In genomic region chr4:127963633-127964398, GRCh38 we compare ENCODE assay signal across 8 cellular contexts. TPM values are rescaled to one million over a fixed set of nuclear protein-coding genes. Genes with fewer than 3 reads are reported as not detected.
DNase-seq lines count a peak whose midpoint lies in the region; ATAC-seq, FAIRE-seq and TF ChIP-seq lines count a peak whose summit lies in the region.
"Not testable (repeated sequence)": the region's sequence is repeated elsewhere in the genome, so short reads cannot be mapped to it uniquely, and the experiment has no call there.

No MANE protein-coding gene starts in this region.

- H3K18ac ChIP-seq in trophoblast cell (ENCODE audit: low read length): not testable (repeated sequence)

- not testable (repeated sequence) for H2AK5ac ChIP-seq in trophoblast cell (ENCODE audit: low read length)

- TF ChIP-seq CTCF in DND-41 (IDR thresholded peaks at IDR 0.05; ENCODE audit: borderline replicate concordance, extremely low read depth, low read length, poor library complexity, severe bottlenecking); MM.1S (IDR thresholded peaks at IDR 0.05; ENCODE audit: low read length); activated B cell treated with CpG ODN at 0.5 μM for 24 hours (IDR thresholded peaks at IDR 0.05); ascending aorta (IDR thresholded peaks at IDR 0.05); epithelial cell of proximal tubule (conservative IDR thresholded peaks at IDR 0.05; ENCODE audit: low read depth, low read length); transverse colon (IDR thresholded peaks at IDR 0.05): not testable (repeated sequence)
- 0 out of 2 replicates have a peak, but pooled peaks have one; percentile 4 for TF ChIP-seq CTCF in HepG2 (CRISPR knock-in tag; IDR thresholded peaks at IDR 0.05)

- BruUV-seq in HepG2 (replicated peaks; lab: Mats Ljungman, UMichigan): not testable (repeated sequence)

- not testable (repeated sequence) for H3K14ac ChIP-seq in trophoblast cell (ENCODE audit: low read length)

- H3K9me2 ChIP-seq in MM.1S (replicated peaks; ENCODE audit: insufficient read depth, low read length): not testable (repeated sequence)

- H3K4me2 ChIP-seq in DND-41 (ENCODE audit: insufficient read depth, low read length): peak overlapping the region; percentile 86
- H3K4me2 ChIP-seq in MM.1S (ENCODE audit: low read depth, low read length): peak overlapping the region; percentile 37; the same call in 1 of the 2 replicates
- peak overlapping the region; percentile 41 for H3K4me2 ChIP-seq in HepG2 (ENCODE audit: low read depth, low read length)
- peak overlapping the region; percentile 62 for H3K4me2 ChIP-seq in trophoblast cell (ENCODE audit: low read length)

- not testable (repeated sequence) for H2BK12ac ChIP-seq in trophoblast cell (ENCODE audit: low read length)

- intact Hi-C loops in activated B cell treated with CpG ODN at 0.5 μM for 24 hours (cut with micrococcal nuclease) (loop anchor here (1.0 to 2.0 kb wide), 2 partner anchors 33 to 1132 kb away; partner anchors contain the start of gene C4orf33), ascending aorta (cut with DNase I) (loop anchor here (2.0 to 10.0 kb wide), 4 partner anchors 83 to 851 kb away; partner anchors contain the start of genes HSPA4L, INTU and PLK4), HepG2 (cut with micrococcal nuclease; ENCODE audit: unreplicated experiment) (loop anchor here (2.0 to 10.0 kb wide), 3 partner anchors 83 to 321 kb away; partner anchors contain the start of genes HSPA4L, PGRMC2 and PLK4)
- intact Hi-C loops in transverse colon (cut with DNase I; ENCODE audit: low total_unique reads): not testable (repeated sequence)

- H2BK5ac ChIP-seq in trophoblast cell (ENCODE audit: low read depth, low read length, poor library complexity): not testable (repeated sequence)

- not testable (repeated sequence) for H4K8ac ChIP-seq in trophoblast cell (ENCODE audit: low read depth, low read length)

- peaks cover 38% of the 10 kb centered on the region for H3K4me1 ChIP-seq in DND-41 (ENCODE audit: insufficient read depth, low read length)
- H3K4me1 ChIP-seq in MM.1S (ENCODE audit: low read length); trophoblast cell (ENCODE audit: control insufficient read depth in 1 of 2, insufficient read depth in 2 of 2, low read length in 2 of 2): not testable (repeated sequence)
- peaks cover 0 to 12% of the 10 kb centered on the region in 2 donors for H3K4me1 ChIP-seq in ascending aorta
- peaks cover 34% of the 10 kb centered on the region for H3K4me1 ChIP-seq in HepG2 (ENCODE audit: insufficient read depth, low read length)
- peaks cover 4 to 31% (median 10%) of the 10 kb centered on the region in 4 donors for H3K4me1 ChIP-seq in transverse colon

- peaks cover 19% of the 10 kb centered on the region for H3K36me3 ChIP-seq in DND-41 (ENCODE audit: insufficient read depth, low read length)
- not testable (repeated sequence) for H3K36me3 ChIP-seq in MM.1S (replicated peaks; ENCODE audit: insufficient read depth, low read length); ascending aorta; HepG2 (replicated peaks in 1 of 2; ENCODE audit: control insufficient read depth in 1 of 2, insufficient read depth in 2 of 2, low read length in 2 of 2); trophoblast cell (ENCODE audit: control insufficient read depth in 1 of 2, insufficient read depth in 2 of 2, low read length in 2 of 2); transverse colon

- H3K4me3 ChIP-seq in DND-41 (ENCODE audit: low read depth in 1 of 2, low read length in 2 of 2): peak overlapping the region in 1 of 2 experiments; percentile 99; a peak in 3 of 4 replicates
- peak overlapping the region; percentile 93 for H3K4me3 ChIP-seq in MM.1S (ENCODE audit: low read length)
- H3K4me3 ChIP-seq in ascending aorta: peak overlapping the region; percentile 71 to 86
- peak overlapping the region; percentile 95 for H3K4me3 ChIP-seq in epithelial cell of proximal tubule (ENCODE audit: low read depth, low read length)
- H3K4me3 ChIP-seq in HepG2 (replicated peaks in 1 of 3; ENCODE audit: insufficient read depth in 1 of 3, low read depth in 2 of 3, low read length in 3 of 3): peak overlapping the region; percentile 40 to 99 (median 84); a peak in 5 of 6 replicates
- H3K4me3 ChIP-seq in trophoblast cell (ENCODE audit: low read depth, low read length): peak overlapping the region; percentile 68
- peak overlapping the region; percentile 84 to 98 (median 92) for H3K4me3 ChIP-seq in transverse colon

- H3K9ac ChIP-seq in DND-41 (ENCODE audit: low read depth, low read length) (peak overlapping the region; percentile 95), MM.1S (ENCODE audit: low read length) (peak overlapping the region; percentile 95; the same call in 1 of the 2 replicates), HepG2 (ENCODE audit: insufficient read depth, low read depth, low read length) (peak overlapping the region; percentile 98)
- not testable (repeated sequence) for H3K9ac ChIP-seq in trophoblast cell (ENCODE audit: low read length)

- not testable (repeated sequence) for H3K27ac ChIP-seq in DND-41 (ENCODE audit: low read length); MM.1S (ENCODE audit: low read length); trophoblast cell (ENCODE audit: low read depth, low read length)
- H3K27ac ChIP-seq in ascending aorta (peak overlapping the region; percentile 93 to 94), HepG2 (ENCODE audit: extremely low read length, insufficient read depth, low read length) (peak overlapping the region; percentile 90), transverse colon (peak overlapping the region; percentile 97 to 99 (median 98))

- peaks cover 26% of the 10 kb centered on the region for H3K36me3 Mint-ChIP-seq in activated B cell treated with CpG ODN at 0.5 μM for 24 hours (ENCODE audit: low read depth)

- H3K27me3 Mint-ChIP-seq in activated B cell treated with CpG ODN at 0.5 μM for 24 hours: not testable (repeated sequence)

- peaks cover 10% of the 10 kb centered on the region; the same call in 1 of the 2 replicates for H4K20me1 ChIP-seq in DND-41 (ENCODE audit: insufficient read depth, low read length)
- not testable (repeated sequence) for H4K20me1 ChIP-seq in MM.1S (ENCODE audit: insufficient read depth, low read length); HepG2 (ENCODE audit: insufficient read depth, low read length)

- H4K91ac ChIP-seq in trophoblast cell (ENCODE audit: low read depth, low read length): not testable (repeated sequence)

- DNase-seq in DND-41 (peak; percentile 22), HepG2 (ENCODE audit: low spot score) (peak; percentile 13), transverse colon (peak; percentile 11)
- not testable (repeated sequence) for DNase-seq in MM.1S; activated B cell treated with CpG ODN at 0.5 μM for 24 hours; ascending aorta (ENCODE audit: low spot score in 2 of 2); epithelial cell of proximal tubule (ENCODE audit: low read depth); trophoblast cell

- FAIRE-seq in HepG2 (lab: Jason Lieb, UNC): not testable (repeated sequence)

- 0 out of 4 replicates have a peak, but pooled peaks of 1 of the 2 experiments have one; percentile 46 for TF ChIP-seq POLR2A in HepG2 (IDR thresholded peaks at IDR 0.05; ENCODE audit: insufficient read depth in 1 of 2, low read depth in 2 of 2, low read length in 2 of 2)
- not testable (repeated sequence) for TF ChIP-seq POLR2A in transverse colon (IDR thresholded peaks at IDR 0.05)

- peak overlapping the region; percentile 74 for H3K4me3 Mint-ChIP-seq in activated B cell treated with CpG ODN at 0.5 μM for 24 hours

- H2AFZ ChIP-seq in DND-41 (ENCODE audit: low read depth, low read length); MM.1S (ENCODE audit: low read length); HepG2 (ENCODE audit: low read length); trophoblast cell (ENCODE audit: insufficient read depth, low read length, poor library complexity): not testable (repeated sequence)

- 61% methylated on average over 15 of the region's 35 CpGs for WGBS in HepG2 (ENCODE audit: low lambda C conversion rate)
- WGBS in trophoblast cell (ENCODE audit: extremely low coverage, insufficient coverage, insufficient read length): no CpG with 5 or more reads among the region's 35 CpGs
- WGBS in transverse colon (ENCODE audit: low coverage in 1 of 2), 2 donors: 50 to 100% methylated on average over 1 to 31 of the region's 35 CpGs

- in situ Hi-C loops in HepG2 (cut with HindIII; ENCODE audit: extremely low pct_ligation_motif_present, low pct_unique_long_range_greater_than_20kb): loop anchor here (10.0 kb wide), 1 partner anchor 91 kb away; no protein-coding TSS in a partner anchor
- in situ Hi-C loops in transverse colon (cut with MboI; ENCODE audit: low pct_ligation_motif_present in 1 of 4, low pct_unique_long_range_greater_than_20kb in 1 of 4, low sequenced_read_pairs in 3 of 4): not testable (repeated sequence)

- H3K79me1 ChIP-seq in trophoblast cell (ENCODE audit: low read length): not testable (repeated sequence)

- POLR2A ChIA-PET in activated B cell treated with CpG ODN at 0.5 μM for 24 hours (lab: Charles Lee) (interaction anchor here (1.2 to 2.3 kb wide), 3 partner anchors 34 to 97 kb away, joined by 3 to 69 read pairs (median 12); partner anchors contain the start of gene LARP1B), HepG2 (lab: Yijun Ruan, JAX) (interaction anchor here (0.6 to 3.0 kb wide), 7 partner anchors 9 to 97 kb away, joined by 3 to 52 read pairs (median 4); partner anchors contain the start of genes LARP1B and PLK4)

- H3K23ac ChIP-seq in trophoblast cell (ENCODE audit: low read length): not testable (repeated sequence)

- not testable (repeated sequence) for ATAC-seq in DND-41 (ENCODE audit: insufficient read depth, low read depth); activated B cell treated with CpG ODN at 0.5 μM for 24 hours (ENCODE audit: low read depth); HepG2

- not testable (repeated sequence) for H3K9me3 Mint-ChIP-seq in activated B cell treated with CpG ODN at 0.5 μM for 24 hours

- peaks cover 12% of the 10 kb centered on the region for H3F3A ChIP-seq in MM.1S (ENCODE audit: insufficient read depth, low read length)

- not testable (repeated sequence) for TF ChIP-seq RAD21 in HepG2 (CRISPR knock-in tag; IDR thresholded peaks at IDR 0.05)

- peaks cover 34% of the 10 kb centered on the region for H3K4me1 Mint-ChIP-seq in activated B cell treated with CpG ODN at 0.5 μM for 24 hours

- H2BK120ac ChIP-seq in trophoblast cell (ENCODE audit: insufficient read depth, low read length, poor library complexity): not testable (repeated sequence)

- not testable (repeated sequence) for TF ChIP-seq EP300 in HepG2 (IDR thresholded peaks at IDR 0.05; ENCODE audit: low read depth in 2 of 2, low read length in 2 of 2); HepG2 (CRISPR knock-in tag; IDR thresholded peaks at IDR 0.05; ENCODE audit: borderline replicate concordance); transverse colon (IDR thresholded peaks at IDR 0.05; ENCODE audit: low read depth)

- not testable (repeated sequence) for H3K27me3 ChIP-seq in DND-41 (ENCODE audit: insufficient read depth, low read length, poor library complexity); MM.1S (replicated peaks; ENCODE audit: insufficient read depth, low read length); ascending aorta; HepG2 (ENCODE audit: control insufficient read depth in 1 of 2, insufficient read depth in 2 of 2, low read length in 2 of 2); trophoblast cell (ENCODE audit: insufficient read depth, low read length); transverse colon

- peak overlapping the region; percentile 35 for H3K27ac Mint-ChIP-seq in activated B cell treated with CpG ODN at 0.5 μM for 24 hours

- CTCF ChIA-PET in activated B cell treated with CpG ODN at 0.5 μM for 24 hours (lab: Charles Lee); HepG2 (lab: Yijun Ruan, JAX; ENCODE audit: low intra/inter-chr PET ratio, low total read pairs): not testable (repeated sequence)

- H4K12ac ChIP-seq in trophoblast cell (ENCODE audit: low read depth, low read length): not testable (repeated sequence)

- peak overlapping the region; percentile 34 for H3K4ac ChIP-seq in trophoblast cell (ENCODE audit: low read depth, low read length)

- H3K79me2 ChIP-seq in DND-41 (ENCODE audit: insufficient read depth, low read length) (peaks cover 91% of the 10 kb centered on the region), MM.1S (ENCODE audit: low read length) (peaks cover 73% of the 10 kb centered on the region), HepG2 (ENCODE audit: insufficient read depth, low read length) (peaks cover 45% of the 10 kb centered on the region), trophoblast cell (ENCODE audit: control insufficient read depth, insufficient read depth, low read length, poor library complexity) (peaks cover 11% of the 10 kb centered on the region)

- not testable (repeated sequence) for H3K9me3 ChIP-seq in DND-41 (ENCODE audit: insufficient read depth, low read length, severe bottlenecking); MM.1S (replicated peaks; ENCODE audit: insufficient read depth, low read length); ascending aorta; HepG2 (ENCODE audit: low read length); trophoblast cell (ENCODE audit: insufficient read depth, low read depth, low read length); transverse colon

RNA-seq across cellular contexts. Expression of gene MFSD8, which starts 1.2 kb away (rescaled TPM):
- total RNA-seq in activated B cell treated with CpG ODN at 0.5 μM for 24 hours (30.8 and 31.1 TPM in 2 replicates), ascending aorta (26.3 TPM), epithelial cell of proximal tubule (10.3 and 12.2 TPM in 2 replicates), HepG2 (2016; rRNA removed; fragmentation: Illumina TruSeq; extraction: Trizol) (12.3 and 25.5 TPM in 2 replicates), transverse colon (10 to 100 TPM; 26.6 to 50.5 (median 34.4) TPM)
- 36.2 and 53.0 TPM in 2 replicates for total RNA-seq in HepG2 (2016; cell fraction: cytosol; rRNA removed; fragmentation: Illumina TruSeq; extraction: Trizol; ENCODE audit: low read depth)
- total RNA-seq in HepG2 (2016; cell fraction: insoluble cytoplasmic fraction; rRNA removed; fragmentation: Illumina TruSeq; extraction: Trizol): 17.1 and 24.3 TPM in 2 replicates
- 16.4 and 20.2 TPM in 2 replicates for total RNA-seq in HepG2 (2016; cell fraction: membrane; rRNA removed; fragmentation: Illumina TruSeq; extraction: Trizol)
- 40.1 and 45.9 TPM in 2 replicates for total RNA-seq in HepG2 (2016; cell fraction: nucleus; rRNA removed; fragmentation: Illumina TruSeq; extraction: Trizol)
- polyA plus RNA-seq in HepG2 (2011; rRNA removed): 24.8 and 26.8 TPM in 2 replicates
- polyA plus RNA-seq in HepG2 (2011; cell fraction: cytosol; rRNA removed): 5.0 and 6.9 TPM in 2 replicates
- 46.5 and 53.4 TPM in 2 replicates for polyA plus RNA-seq in HepG2 (2011; cell fraction: nucleus; rRNA removed)
- polyA plus RNA-seq in HepG2 (2012): 14.5 and 18.2 TPM in 2 replicates
- polyA plus RNA-seq in HepG2 (2016; cell fraction: cytosol; fragmentation: Illumina TruSeq; extraction: Trizol; ENCODE audit: low read depth): 1.8 and 2.4 TPM in 2 replicates
- 9.0 and 9.2 TPM in 2 replicates for polyA plus RNA-seq in HepG2 (2016; cell fraction: insoluble cytoplasmic fraction; fragmentation: Illumina TruSeq; extraction: Trizol; ENCODE audit: low read depth)
- 2.5 and 2.6 TPM in 2 replicates for polyA plus RNA-seq in HepG2 (2016; cell fraction: membrane; fragmentation: Illumina TruSeq; extraction: Trizol; ENCODE audit: low read depth)
- polyA plus RNA-seq in HepG2 (2016; cell fraction: nucleus; fragmentation: Illumina TruSeq; extraction: Trizol; ENCODE audit: insufficient read depth, low read depth): 49.8 and 56.3 TPM in 2 replicates
- 10.4 and 14.3 TPM in 2 replicates for polyA minus RNA-seq in HepG2 (2011; rRNA and poly(A)+ RNA removed; ENCODE audit: low replicate concordance)
- polyA minus RNA-seq in HepG2 (2011; cell fraction: cytosol; rRNA and poly(A)+ RNA removed): 11.1 and 11.3 TPM in 2 replicates
- 79.4 TPM in 2 replicates for polyA minus RNA-seq in HepG2 (2011; cell fraction: nucleus; rRNA and poly(A)+ RNA removed)
- 17.9 and 20.4 TPM in 2 replicates for polyA plus RNA-seq in trophoblast cell (2013)

RNA-seq across cellular contexts. Expression of gene ABHD18, which starts 1.4 kb away (rescaled TPM):
- 12.8 and 13.9 TPM in 2 replicates for total RNA-seq in activated B cell treated with CpG ODN at 0.5 μM for 24 hours
- 3.5 TPM for total RNA-seq in ascending aorta
- total RNA-seq in epithelial cell of proximal tubule: 3.6 and 6.8 TPM in 2 replicates
- total RNA-seq in HepG2 (2016; rRNA removed; fragmentation: Illumina TruSeq; extraction: Trizol): 16.3 and 17.8 TPM in 2 replicates
- 8.2 and 11.5 TPM in 2 replicates for total RNA-seq in HepG2 (2016; cell fraction: cytosol; rRNA removed; fragmentation: Illumina TruSeq; extraction: Trizol; ENCODE audit: low read depth)
- total RNA-seq in HepG2 (2016; cell fraction: insoluble cytoplasmic fraction; rRNA removed; fragmentation: Illumina TruSeq; extraction: Trizol): 14.5 and 20.1 TPM in 2 replicates
- 7.1 and 8.6 TPM in 2 replicates for total RNA-seq in HepG2 (2016; cell fraction: membrane; rRNA removed; fragmentation: Illumina TruSeq; extraction: Trizol)
- 9.7 and 16.2 TPM in 2 replicates for total RNA-seq in HepG2 (2016; cell fraction: nucleus; rRNA removed; fragmentation: Illumina TruSeq; extraction: Trizol)
- 4.9 and 5.5 TPM in 2 replicates for polyA plus RNA-seq in HepG2 (2011; rRNA removed)
- 1.7 and 2.5 TPM in 2 replicates for polyA plus RNA-seq in HepG2 (2011; cell fraction: cytosol; rRNA removed)
- 3.1 and 5.2 TPM in 2 replicates for polyA plus RNA-seq in HepG2 (2011; cell fraction: nucleus; rRNA removed)
- polyA plus RNA-seq in HepG2 (2012): 7.3 and 7.8 TPM in 2 replicates
- polyA plus RNA-seq in HepG2 (2016; cell fraction: cytosol; fragmentation: Illumina TruSeq; extraction: Trizol; ENCODE audit: low read depth): 0.51 and 0.75 TPM in 2 replicates
- polyA plus RNA-seq in HepG2 (2016; cell fraction: insoluble cytoplasmic fraction; fragmentation: Illumina TruSeq; extraction: Trizol; ENCODE audit: low read depth): 10.6 and 11.7 TPM in 2 replicates
- 1.5 TPM in 2 replicates for polyA plus RNA-seq in HepG2 (2016; cell fraction: membrane; fragmentation: Illumina TruSeq; extraction: Trizol; ENCODE audit: low read depth)
- polyA plus RNA-seq in HepG2 (2016; cell fraction: nucleus; fragmentation: Illumina TruSeq; extraction: Trizol; ENCODE audit: insufficient read depth, low read depth): 18.6 and 20.3 TPM in 2 replicates
- polyA minus RNA-seq in HepG2 (2011; rRNA and poly(A)+ RNA removed; ENCODE audit: low replicate concordance): 3.0 and 4.0 TPM in 2 replicates
- polyA minus RNA-seq in HepG2 (2011; cell fraction: cytosol; rRNA and poly(A)+ RNA removed): 4.7 and 5.4 TPM in 2 replicates
- 14.9 and 18.3 TPM in 2 replicates for polyA minus RNA-seq in HepG2 (2011; cell fraction: nucleus; rRNA and poly(A)+ RNA removed)
- 9.4 and 10.1 TPM in 2 replicates for polyA plus RNA-seq in trophoblast cell (2013)
- total RNA-seq in transverse colon: 10 to 100 TPM; 13.7 to 22.3 (median 16.0) TPM
